ENCODE assay signal across 22 cellular contexts in genomic region chr14:39015964-39016577, GRCh38.
DNase-seq lines count a peak whose midpoint lies in the region; ATAC-seq and TF ChIP-seq lines count a peak whose summit lies in the region.
"Had no signal": no experiment of that assay in that cellular context is flagged by ENCODE, and none has a peak within 500 bp of the region (broad histone marks: within the 10 kb centered on the region; RNA-seq: fewer than 3 reads in every experiment).

No MANE protein-coding gene starts in this region.

- H3K9ac ChIP-seq in iPS-18a (ENCODE audit: low read length): no peak overlapping the region

- H3K4me3 Mint-ChIP-seq in WTC11 (peak overlapping the region; percentile 21; the same call in 1 of the 2 replicates), endothelial cell (ENCODE audit: unreplicated experiment) (no peak overlapping the region)
- H3K4me3 Mint-ChIP-seq: activated naive CD8-positive, alpha-beta T cell treated with anti-CD3 and anti-CD28 coated beads, Interleukin-2, amount 50 U/mL, for 24 hours had no signal

- H3K9me3 Mint-ChIP-seq in WTC11: peaks cover 3% of the 10 kb centered on the region; the same call in 1 of the 2 replicates
- H3K9me3 Mint-ChIP-seq in endothelial cell (ENCODE audit: unreplicated experiment): peaks cover 4% of the 10 kb centered on the region
- H3K9me3 Mint-ChIP-seq: activated naive CD8-positive, alpha-beta T cell treated with anti-CD3 and anti-CD28 coated beads, Interleukin-2, amount 50 U/mL, for 24 hours had no signal

- H3K27ac ChIP-seq in 22Rv1 (peak overlapping the region; percentile 64), iPS-18a (ENCODE audit: low read length) (no peak overlapping the region)
- H3K27ac ChIP-seq: brain microvascular endothelial cell, coronary artery, heart right ventricle, lower lobe of right lung, neutrophil, PC-9, psoas muscle, testis, uterus had no signal

- H3K27ac Mint-ChIP-seq in WTC11 (no peak overlapping the region), endothelial cell (ENCODE audit: unreplicated experiment) (no peak overlapping the region)
- H3K27ac Mint-ChIP-seq: activated naive CD8-positive, alpha-beta T cell treated with anti-CD3 and anti-CD28 coated beads, Interleukin-2, amount 50 U/mL, for 24 hours had no signal

- ATAC-seq in WTC11: no peak
- no peak for ATAC-seq in HG02588 (IDR thresholded peaks at IDR 0.05; ENCODE audit: unreplicated experiment)
- ATAC-seq: activated naive CD8-positive, alpha-beta T cell treated with anti-CD3 and anti-CD28 coated beads, Interleukin-2, amount 50 U/mL, for 24 hours had no signal

- POLR2A ChIA-PET in WTC11 (lab: Charles Lee): no interaction called here

- H3K4me3 ChIP-seq in iPS-18a (ENCODE audit: low read length): peak overlapping the region; percentile 74
- no peak overlapping the region for H3K4me3 ChIP-seq in HAP-1
- H3K4me3 ChIP-seq: coronary artery, heart right ventricle, lower lobe of right lung, PC-9, psoas muscle, testis, uterus had no signal

- H3K9me3 ChIP-seq in iPS-18a (ENCODE audit: control insufficient read depth, low read depth, low read length) (no peaks in the 10 kb centered on the region), HAP-1 (no peaks in the 10 kb centered on the region)
- H3K9me3 ChIP-seq: lower lobe of right lung, neutrophil, psoas muscle, testis, uterus had no signal

- in situ Hi-C loops in HAP-1 (cut with MboI; ENCODE audit: low sequenced_read_pairs): loop anchor here (25.0 kb wide), 1 partner anchor 279 kb away; no protein-coding TSS in a partner anchor

- H3K4me1 ChIP-seq in iPS-18a (ENCODE audit: control insufficient read depth, low read depth, low read length) (peaks cover 6% of the 10 kb centered on the region), HAP-1 (no peaks in the 10 kb centered on the region)
- H3K4me1 ChIP-seq: lower lobe of right lung, psoas muscle, testis, uterus had no signal

- no peaks in the 10 kb centered on the region for H3K27me3 ChIP-seq in iPS-18a (ENCODE audit: control insufficient read depth, insufficient read depth, low read length)
- no peaks in the 10 kb centered on the region for H3K27me3 ChIP-seq in HAP-1 (ENCODE audit: low read depth)
- H3K27me3 ChIP-seq: brain microvascular endothelial cell, heart right ventricle, neutrophil, testis, uterus had no signal

- H3K36me3 ChIP-seq in iPS-18a (ENCODE audit: control insufficient read depth, low read depth, low read length) (no peaks in the 10 kb centered on the region), HAP-1 (replicated peaks) (no peaks in the 10 kb centered on the region)
- H3K36me3 ChIP-seq: heart right ventricle, lower lobe of right lung, neutrophil, uterus had no signal

- H3K4me1 Mint-ChIP-seq in WTC11: peaks cover 20% of the 10 kb centered on the region
- H3K4me1 Mint-ChIP-seq in endothelial cell (ENCODE audit: unreplicated experiment): peaks cover 11% of the 10 kb centered on the region
- H3K4me1 Mint-ChIP-seq: activated naive CD8-positive, alpha-beta T cell treated with anti-CD3 and anti-CD28 coated beads, Interleukin-2, amount 50 U/mL, for 24 hours had no signal

- H3K36me3 Mint-ChIP-seq in WTC11: peaks cover 6% of the 10 kb centered on the region; the same call in 1 of the 2 replicates
- no peaks in the 10 kb centered on the region for H3K36me3 Mint-ChIP-seq in endothelial cell (ENCODE audit: low read depth, unreplicated experiment)

- no peak for TF ChIP-seq CTCF in 22Rv1 (IDR thresholded peaks at IDR 0.05)
- TF ChIP-seq CTCF in WTC11 (IDR thresholded peaks at IDR 0.05): no peak
- no peak for TF ChIP-seq CTCF in endothelial cell (IDR thresholded peaks at IDR 0.05; ENCODE audit: unreplicated experiment)

- DNase-seq in GM04504 (ENCODE audit: low read depth) (peak; percentile 4), WTC11 (ENCODE audit: low spot score) (no peak), endothelial cell (ENCODE audit: low spot score) (no peak), HAP-1 (ENCODE audit: low spot score in 2 of 2) (no peak)
- no peak for DNase-seq in stimulated activated CD4-positive, alpha-beta T cell treated with anti-CD3 and anti-CD28 coated beads, Interleukin-1b, Interleukin-23, amount 100 ng/mL, for 48 hours
- DNase-seq: activated CD4-positive, alpha-beta T cell treated with anti-CD3 and anti-CD28 coated beads, Interleukin-2, amount 50 U/mL, for 4 hours; activated CD8-positive, alpha-beta memory T cell treated with anti-CD3 and anti-CD28 coated beads, Interleukin-2, amount 50 U/mL, for 48 hours; activated gamma-delta T cell; activated naive CD8-positive, alpha-beta T cell treated with anti-CD3 and anti-CD28 coated beads, Interleukin-2, amount 50 U/mL, for 24 hours; lower lobe of right lung; psoas muscle; SIG-M5; uterus had no signal

- CTCF ChIA-PET in WTC11 (lab: Charles Lee): interaction anchor here (0.6 to 5.3 kb wide), 32 partner anchors 8 to 761 kb away, joined by 3 to 39 read pairs (median 4); partner anchors contain the start of genes SEC23A and TRAPPC6B

- H3K27me3 Mint-ChIP-seq in WTC11 (ENCODE audit: low read depth): no peaks in the 10 kb centered on the region; the same call in 1 of the 2 replicates
- no peaks in the 10 kb centered on the region for H3K27me3 Mint-ChIP-seq in endothelial cell (ENCODE audit: unreplicated experiment)
- H3K27me3 Mint-ChIP-seq: activated naive CD8-positive, alpha-beta T cell treated with anti-CD3 and anti-CD28 coated beads, Interleukin-2, amount 50 U/mL, for 24 hours had no signal

TF ChIP-seq in WTC11, 78 proteins besides CTCF, POLR2A, EP300 and RAD21 (continues in another document):
- no peak for TF ChIP-seq MLX (CRISPR knock-in tag; IDR thresholded peaks at IDR 0.05)
- TF ChIP-seq GRHL2 (CRISPR knock-in tag; IDR thresholded peaks at IDR 0.05; ENCODE audit: insufficient replicate concordance, severe bottlenecking): no peak
- no peak for TF ChIP-seq USF2 (CRISPR knock-in tag; IDR thresholded peaks at IDR 0.05)
- no peak for TF ChIP-seq FOXJ3 (CRISPR knock-in tag; IDR thresholded peaks at IDR 0.05; ENCODE audit: borderline replicate concordance)
- no peak for TF ChIP-seq ATF1 (CRISPR knock-in tag; IDR thresholded peaks at IDR 0.05)
- no peak for TF ChIP-seq AR (CRISPR knock-in tag; IDR thresholded peaks at IDR 0.05)
- TF ChIP-seq JAZF1 (CRISPR knock-in tag; IDR thresholded peaks at IDR 0.05): no peak
